ENCODE assay signal across 8 cellular contexts in genomic region chr3:12139111-12139511, GRCh38. TPM values are rescaled to one million over a fixed set of nuclear protein-coding genes. Genes with fewer than 3 reads are reported as not detected.
DNase-seq lines count a peak whose midpoint lies in the region; ATAC-seq and TF ChIP-seq lines count a peak whose summit lies in the region.

No MANE protein-coding gene starts in this region.

- no peaks in the 10 kb centered on the region for H3K9me3 Mint-ChIP-seq in activated T-cell treated with anti-CD3 and anti-CD28 coated beads, Interleukin-2, amount 50 U/mL, for 72 hours

- no peaks in the 10 kb centered on the region for H3K27me3 ChIP-seq in sigmoid colon

- no peak overlapping the region for H3K4me3 ChIP-seq in fibroblast of pulmonary artery (replicated peaks; ENCODE audit: low read depth, low read length)
- H3K4me3 ChIP-seq in sigmoid colon = no peak overlapping the region

- H3K27me3 Mint-ChIP-seq in activated T-cell treated with anti-CD3 and anti-CD28 coated beads, Interleukin-2, amount 50 U/mL, for 72 hours (ENCODE audit: low read depth) = peaks cover 15% of the 10 kb centered on the region

- peak in 1 of 4 donors; percentile 61 for TF ChIP-seq EP300 in sigmoid colon (IDR thresholded peaks at IDR 0.05)

- H3K36me3 Mint-ChIP-seq in activated T-cell treated with anti-CD3 and anti-CD28 coated beads, Interleukin-2, amount 50 U/mL, for 72 hours (ENCODE audit: insufficient read depth in 2 of 2) = no peaks in the 10 kb centered on the region

- TF ChIP-seq CTCF in fibroblast of pulmonary artery (IDR thresholded peaks at IDR 0.05; ENCODE audit: low read length, missing control alignments) (peak; percentile 82), sigmoid colon (IDR thresholded peaks at IDR 0.05) (peak in 3 of 4 experiments; percentile 20 to 40 (median 39))

- TF ChIP-seq POLR2A in sigmoid colon (IDR thresholded peaks at IDR 0.05) = no peak

- peak; percentile 67 to 75 for ATAC-seq in activated T-cell treated with anti-CD3 and anti-CD28 coated beads, Interleukin-2, amount 50 U/mL, for 72 hours (replicated peaks in 1 of 2)
- no peak for ATAC-seq in HG03159 (IDR thresholded peaks at IDR 0.05; ENCODE audit: unreplicated experiment)
- no peak for ATAC-seq in HG03378 (IDR thresholded peaks at IDR 0.05; ENCODE audit: unreplicated experiment)

- peak; percentile 23 to 27 for DNase-seq in activated T-cell treated with anti-CD3 and anti-CD28 coated beads, Interleukin-2, amount 50 U/mL, for 72 hours
- no peak for DNase-seq in activated T-cell treated with anti-CD3 and anti-CD28 coated beads, Interleukin-2, amount 50 U/mL, for 1 hour
- DNase-seq in RKO (ENCODE audit: low spot score) = peak; percentile 29
- DNase-seq in fibroblast of pulmonary artery (ENCODE audit: low read depth) = peak; percentile 89
- no peak for DNase-seq in sigmoid colon
- no peak for DNase-seq in NCI-H2171 treated with DMSO at 0.1 percent for 48 hours (lab: John Stamatoyannopoulos, UW)

- H3K4me1 Mint-ChIP-seq in activated T-cell treated with anti-CD3 and anti-CD28 coated beads, Interleukin-2, amount 50 U/mL, for 72 hours (ENCODE audit: low read depth) = no peaks in the 10 kb centered on the region

- H3K27ac ChIP-seq in sigmoid colon = peak overlapping the region in 2 of 4 donors; percentile 12 to 43

- intact Hi-C loops in sigmoid colon (cut with DNase I) = loop anchor here (1.0 kb wide), 1 partner anchor 36 kb away; no protein-coding TSS in a partner anchor

- H3K9me3 ChIP-seq in sigmoid colon = no peaks in the 10 kb centered on the region

- H3K27ac Mint-ChIP-seq in activated T-cell treated with anti-CD3 and anti-CD28 coated beads, Interleukin-2, amount 50 U/mL, for 72 hours = no peak overlapping the region

- WGBS in sigmoid colon, 2 donors = 59% methylated on average over 5 of the region's 5 CpGs

- no peaks in the 10 kb centered on the region for H3K36me3 ChIP-seq in sigmoid colon

- no peak overlapping the region for H3K4me3 Mint-ChIP-seq in activated T-cell treated with anti-CD3 and anti-CD28 coated beads, Interleukin-2, amount 50 U/mL, for 72 hours

- H3K4me1 ChIP-seq in sigmoid colon = peaks cover 0 to 8% (median 0%) of the 10 kb centered on the region in 4 donors

RNA-seq across cellular contexts. Expression of gene TIMP4, which starts 19.6 kb away (rescaled TPM):
- under 1 TPM; 0.24 to 0.28 TPM for total RNA-seq in activated T-cell treated with anti-CD3 and anti-CD28 coated beads, Interleukin-2, amount 50 U/mL, for 72 hours
- 10 to 100 TPM; 10.2 to 25.0 (median 16.7) TPM for total RNA-seq in sigmoid colon
- polyA plus RNA-seq in sigmoid colon = 10 to 100 TPM in 1 of 3 donors, 1 to 10 TPM in 2; 3.5 to 10.1 (median 5.4) TPM

Comparison
In these comparisons a context has a peak if more than half of its experiments do, and no peak if none do; other contexts are left out.
1. DNase-seq: peak in activated T-cell treated with anti-CD3 and anti-CD28 coated beads, Interleukin-2, amount 50 U/mL, for 72 hours (2 of 2), RKO (single experiment) and fibroblast of pulmonary artery (single experiment); none in activated T-cell treated with anti-CD3 and anti-CD28 coated beads, Interleukin-2, amount 50 U/mL, for 1 hour (single experiment), sigmoid colon (single experiment) and NCI-H2171 treated with DMSO at 0.1 percent for 48 hours (single experiment).
2. ATAC-seq: peak in activated T-cell treated with anti-CD3 and anti-CD28 coated beads, Interleukin-2, amount 50 U/mL, for 72 hours (2 of 2); none in HG03159 (single experiment) and HG03378 (single experiment).
3. RNA of gene TIMP4, which starts 19.6 kb away (total RNA-seq): 10.2 to 25.0 TPM in sigmoid colon; 0.24 to 0.28 TPM in activated T-cell treated with anti-CD3 and anti-CD28 coated beads, Interleukin-2, amount 50 U/mL, for 72 hours; every median in the first group is over 4 times any median in the second.